ENCODE assay signal across 1 cellular context in genomic region chr19:996051-996838, GRCh38.
TF ChIP-seq lines count a peak whose summit lies in the region.

No MANE protein-coding gene starts in this region.

TF ChIP-seq in HEK293, 187 proteins besides CTCF, POLR2A, EP300 and RAD21 (continued from another document and continues in another):
- no peak for TF ChIP-seq PBX3 (CRISPR knock-in tag; IDR thresholded peaks at IDR 0.05)
- TF ChIP-seq SETDB1 (IDR thresholded peaks at IDR 0.05; ENCODE audit: insufficient read length, low read length) = no peak
- TF ChIP-seq TCF7L2 (IDR thresholded peaks at IDR 0.05; ENCODE audit: borderline replicate concordance, low read depth, low read length) = no peak
- TF ChIP-seq ZNF23 (tag by site-specific recombination; IDR thresholded peaks at IDR 0.05; ENCODE audit: borderline replicate concordance) = no peak
- no peak for TF ChIP-seq GLI2 (tag by site-specific recombination; IDR thresholded peaks at IDR 0.05; ENCODE audit: borderline replicate concordance, low read depth)
- TF ChIP-seq ZNF830 (tag by site-specific recombination; IDR thresholded peaks at IDR 0.05; ENCODE audit: low read depth) = no peak
- 0 out of 2 replicates have a peak, but pooled peaks have one; percentile 26 for TF ChIP-seq REPIN1 (tag by site-specific recombination; IDR thresholded peaks at IDR 0.05; ENCODE audit: low read depth)
- peak; percentile 93 for TF ChIP-seq ZFP69B (tag by site-specific recombination; IDR thresholded peaks at IDR 0.05)
- TF ChIP-seq ZNF274 (IDR thresholded peaks at IDR 0.05; ENCODE audit: low read length) = no peak
- TF ChIP-seq ZNF274 (tag by site-specific recombination; IDR thresholded peaks at IDR 0.05; ENCODE audit: borderline replicate concordance) = no peak
- no peak for TF ChIP-seq ZNF571 (tag by site-specific recombination; IDR thresholded peaks at IDR 0.05)
- peak; percentile 94 for TF ChIP-seq ZBTB17 (tag by site-specific recombination; IDR thresholded peaks at IDR 0.05)
- TF ChIP-seq ZNF837 (tag by site-specific recombination; IDR thresholded peaks at IDR 0.05) = no peak
- peak; percentile 46; the same call in 1 of the 2 replicates for TF ChIP-seq OSR2 (tag by site-specific recombination; IDR thresholded peaks at IDR 0.05)
- peak; percentile 99 for TF ChIP-seq ZNF600 (tag by site-specific recombination; IDR thresholded peaks at IDR 0.05)
- TF ChIP-seq ZNF623 (tag by site-specific recombination; IDR thresholded peaks at IDR 0.05) = peak; percentile 22
- TF ChIP-seq ZNF488 (tag by site-specific recombination; IDR thresholded peaks at IDR 0.05) = no peak
- peak; percentile 57; the same call in 1 of the 2 replicates for TF ChIP-seq ZBTB20 (tag by site-specific recombination; IDR thresholded peaks at IDR 0.05)
- no peak for TF ChIP-seq ZNF211 (tag by site-specific recombination; IDR thresholded peaks at IDR 0.05; ENCODE audit: low read depth)
- TF ChIP-seq ZNF2 (tag by site-specific recombination; IDR thresholded peaks at IDR 0.05) = peak; percentile 84
- peak; percentile 47; the same call in 1 of the 2 replicates for TF ChIP-seq ZNF280D (tag by site-specific recombination; IDR thresholded peaks at IDR 0.05)
- TF ChIP-seq HIC1 (tag by site-specific recombination; IDR thresholded peaks at IDR 0.05) = peak; percentile 96
- TF ChIP-seq IKZF3 (tag by site-specific recombination; IDR thresholded peaks at IDR 0.05) = peak; percentile 60; the same call in 1 of the 2 replicates
- TF ChIP-seq INSM2 (tag by site-specific recombination; IDR thresholded peaks at IDR 0.05) = peak; percentile 92
- TF ChIP-seq ZNF548 (tag by site-specific recombination; IDR thresholded peaks at IDR 0.05) = no peak
- TF ChIP-seq ZNF692 (tag by site-specific recombination; IDR thresholded peaks at IDR 0.05) = peak; percentile 93
- peak; percentile 77; the same call in 1 of the 2 replicates for TF ChIP-seq ZBTB48 (tag by site-specific recombination; IDR thresholded peaks at IDR 0.05)
- TF ChIP-seq ZNF501 (tag by site-specific recombination; IDR thresholded peaks at IDR 0.05) = peak; percentile 13; the same call in 1 of the 2 replicates
- TF ChIP-seq ZNF37A (tag by site-specific recombination; IDR thresholded peaks at IDR 0.05) = no peak
- TF ChIP-seq ZNF146 (tag by site-specific recombination; IDR thresholded peaks at IDR 0.05) = 0 out of 2 replicates have a peak, but pooled peaks have one; percentile 20
- peak; percentile 98 for TF ChIP-seq ZBTB21 (tag by site-specific recombination; IDR thresholded peaks at IDR 0.05)
- no peak for TF ChIP-seq ZNF585B (tag by site-specific recombination; IDR thresholded peaks at IDR 0.05)
- peak; percentile 99 for TF ChIP-seq ZNF629 (tag by site-specific recombination; IDR thresholded peaks at IDR 0.05)
- no peak for TF ChIP-seq ZNF549 (tag by site-specific recombination; IDR thresholded peaks at IDR 0.05)
- no peak for TF ChIP-seq ZNF311 (tag by site-specific recombination; IDR thresholded peaks at IDR 0.05; ENCODE audit: borderline replicate concordance)
- peak; percentile 94 for TF ChIP-seq ZBTB7A (tag by site-specific recombination; IDR thresholded peaks at IDR 0.05; ENCODE audit: low read depth)
- no peak for TF ChIP-seq ZNF621 (tag by site-specific recombination; IDR thresholded peaks at IDR 0.05)
- 0 out of 2 replicates have a peak, but pooled peaks have one; percentile 41 for TF ChIP-seq MZF1 (tag by site-specific recombination; IDR thresholded peaks at IDR 0.05; ENCODE audit: borderline replicate concordance)
- TF ChIP-seq ZNF132 (tag by site-specific recombination; IDR thresholded peaks at IDR 0.05; ENCODE audit: borderline replicate concordance) = no peak
- peak; percentile 84 for TF ChIP-seq ZFHX2 (tag by site-specific recombination; conservative IDR thresholded peaks at IDR 0.05)
- no peak for TF ChIP-seq BCL6B (tag by site-specific recombination; IDR thresholded peaks at IDR 0.05)
- no peak for TF ChIP-seq ZNF114 (tag by site-specific recombination; IDR thresholded peaks at IDR 0.05)
- TF ChIP-seq ZNF639 (tag by site-specific recombination; IDR thresholded peaks at IDR 0.05) = peak; percentile 88; the same call in 1 of the 2 replicates
- no peak for TF ChIP-seq ZNF169 (tag by site-specific recombination; IDR thresholded peaks at IDR 0.05)
- TF ChIP-seq ZNF701 (tag by site-specific recombination; IDR thresholded peaks at IDR 0.05) = 0 out of 2 replicates have a peak, but pooled peaks have one; percentile 47
- TF ChIP-seq GFI1B (tag by site-specific recombination; IDR thresholded peaks at IDR 0.05) = no peak; the same call in 1 of the 2 replicates
- TF ChIP-seq ZNF184 (tag by site-specific recombination; IDR thresholded peaks at IDR 0.05) = no peak
- no peak; the same call in 1 of the 2 replicates for TF ChIP-seq KLF10 (tag by site-specific recombination; IDR thresholded peaks at IDR 0.05)
- TF ChIP-seq ZNF768 (tag by site-specific recombination; IDR thresholded peaks at IDR 0.05) = no peak
- TF ChIP-seq HOXC10 (CRISPR knock-in tag; IDR thresholded peaks at IDR 0.05) = no peak
- TF ChIP-seq ZNF776 (tag by site-specific recombination; IDR thresholded peaks at IDR 0.05; ENCODE audit: borderline replicate concordance) = no peak
- TF ChIP-seq ZNF248 (tag by site-specific recombination; IDR thresholded peaks at IDR 0.05) = no peak
- TF ChIP-seq GLI4 (tag by site-specific recombination; IDR thresholded peaks at IDR 0.05) = peak; percentile 62; the same call in 1 of the 2 replicates
- peak; percentile 52 for TF ChIP-seq ZNF449 (tag by site-specific recombination; IDR thresholded peaks at IDR 0.05)
- no peak for TF ChIP-seq ZNF48 (tag by site-specific recombination; IDR thresholded peaks at IDR 0.05)
- TF ChIP-seq ZNF239 (tag by site-specific recombination; IDR thresholded peaks at IDR 0.05) = 0 out of 2 replicates have a peak, but pooled peaks have one; percentile 57
- peak; percentile 94 for TF ChIP-seq BCL11A (tag by site-specific recombination; IDR thresholded peaks at IDR 0.05; ENCODE audit: low read depth)
- peak; percentile 81 for TF ChIP-seq ZNF76 (tag by site-specific recombination; IDR thresholded peaks at IDR 0.05; ENCODE audit: borderline replicate concordance, low read depth)
